In genomic region chrX:112058255-112058654, GRCh38 we compare ENCODE assay signal across 21 cellular contexts. TPM values are rescaled to one million over a fixed set of nuclear protein-coding genes. Genes with fewer than 3 reads are reported as not detected.
DNase-seq lines count a peak whose midpoint lies in the region; ATAC-seq, FAIRE-seq and TF ChIP-seq lines count a peak whose summit lies in the region.
"Had no signal": no experiment of that assay in that cellular context is flagged by ENCODE, and none has a peak within 500 bp of the region (broad histone marks: within the 10 kb centered on the region; RNA-seq: fewer than 3 reads in every experiment).

No MANE protein-coding gene starts in this region.

- H4K20me1 ChIP-seq in GM23248 (ENCODE audit: insufficient read depth) (no peaks in the 10 kb centered on the region), astrocyte (ENCODE audit: insufficient read depth, low read length) (no peaks in the 10 kb centered on the region), MM.1S (ENCODE audit: insufficient read depth, low read length) (no peaks in the 10 kb centered on the region)

- no peak overlapping the region for H2AFZ ChIP-seq in GM23248
- no peak overlapping the region for H2AFZ ChIP-seq in astrocyte (ENCODE audit: low read depth, low read length)
- H2AFZ ChIP-seq in MM.1S (ENCODE audit: low read length) = no peak overlapping the region

- H3K4me2 ChIP-seq in GM23248 (ENCODE audit: unreplicated experiment) (no peak overlapping the region), astrocyte (ENCODE audit: low read length) (no peak overlapping the region), MM.1S (ENCODE audit: low read depth, low read length) (no peak overlapping the region)
- H3K4me2 ChIP-seq: A549 had no signal

- TF ChIP-seq CTCF in astrocyte (IDR thresholded peaks at IDR 0.05; ENCODE audit: insufficient read depth, low read depth, low read length) (no peak), D721Med (IDR thresholded peaks at IDR 0.05; ENCODE audit: insufficient read depth, missing control alignments) (no peak), foreskin keratinocyte (conservative IDR thresholded peaks at IDR 0.05) (no peak), MM.1S (IDR thresholded peaks at IDR 0.05; ENCODE audit: low read length) (no peak)

- H3K27me3 ChIP-seq in GM23248 (replicated peaks; ENCODE audit: insufficient read depth) = no peaks in the 10 kb centered on the region
- H3K27me3 ChIP-seq in astrocyte (ENCODE audit: insufficient read depth, low read length) = no peaks in the 10 kb centered on the region
- no peaks in the 10 kb centered on the region for H3K27me3 ChIP-seq in foreskin keratinocyte
- no peaks in the 10 kb centered on the region for H3K27me3 ChIP-seq in MM.1S (replicated peaks; ENCODE audit: insufficient read depth, low read length)

- H3K36me3 ChIP-seq in GM23248 (ENCODE audit: low read depth) (no peaks in the 10 kb centered on the region), astrocyte (ENCODE audit: insufficient read depth, low read length) (no peaks in the 10 kb centered on the region), MM.1S (replicated peaks; ENCODE audit: insufficient read depth, low read length) (no peaks in the 10 kb centered on the region)

- DNase-seq in AG08396 (ENCODE audit: low spot score) (peak; percentile 41), GM23248 (peak; percentile 47), astrocyte (ENCODE audit: low read depth) (peak; percentile 55), left kidney (ENCODE audit: low read depth, low spot score) (peak; percentile 1), caudate nucleus (lab: John Stamatoyannopoulos, UW) (no peak), D721Med (ENCODE audit: insufficient read length, low spot score) (no peak), foreskin keratinocyte (no peak), MM.1S (no peak)
- DNase-seq: CD8-positive, alpha-beta T cell; GF-D8; H9; NCI-H1048; NCI-H2107; NCI-H226; NCI-H69; NK-92 treated with Interleukin-12 subunit alpha and Interleukin-12 subunit beta, amount 100 ng/mL, for 24 hours; PC-3 had no signal

- H3K9me2 ChIP-seq in GM23248 (ENCODE audit: insufficient read depth) (no peaks in the 10 kb centered on the region), MM.1S (replicated peaks; ENCODE audit: insufficient read depth, low read length) (no peaks in the 10 kb centered on the region)

- H3K4me3 ChIP-seq in GM23248 = no peak overlapping the region
- no peak overlapping the region for H3K4me3 ChIP-seq in astrocyte (ENCODE audit: insufficient read depth, low read depth, low read length)
- no peak overlapping the region for H3K4me3 ChIP-seq in MM.1S (ENCODE audit: low read length)
- H3K4me3 ChIP-seq: A549 had no signal

- ATAC-seq in foreskin keratinocyte = no peak
- ATAC-seq: A549; CD8-positive, alpha-beta T cell; PC-3; SK-N-SH treated with all-trans-retinoic acid at 6 μM for 48 hours had no signal

- H3K4me3 Mint-ChIP-seq in astrocyte (ENCODE audit: unreplicated experiment) = no peak overlapping the region
- H3K4me3 Mint-ChIP-seq: CD8-positive, alpha-beta T cell; H9 had no signal

- H3K4me1 ChIP-seq in GM23248 (ENCODE audit: insufficient read depth) (no peaks in the 10 kb centered on the region), astrocyte (ENCODE audit: insufficient read depth, low read length) (no peaks in the 10 kb centered on the region), foreskin keratinocyte (no peaks in the 10 kb centered on the region), MM.1S (ENCODE audit: low read length) (peaks cover 16% of the 10 kb centered on the region)
- H3K4me1 ChIP-seq: A549 had no signal

- peak; percentile 98 for FAIRE-seq in astrocyte (lab: Jason Lieb, UNC)
- no peak for FAIRE-seq in D721Med (lab: Jason Lieb, UNC)
- FAIRE-seq: HTR-8/SVneo had no signal

- no peak overlapping the region for H3K9ac ChIP-seq in GM23248
- H3K9ac ChIP-seq in astrocyte (ENCODE audit: low read length) = no peak overlapping the region
- no peak overlapping the region for H3K9ac ChIP-seq in MM.1S (ENCODE audit: low read length)

- H3K27ac ChIP-seq in GM23248 (no peak overlapping the region), astrocyte (ENCODE audit: low read depth, low read length) (no peak overlapping the region), caudate nucleus (ENCODE audit: low read depth, low read length) (no peak overlapping the region), foreskin keratinocyte (no peak overlapping the region), MM.1S (ENCODE audit: low read length) (no peak overlapping the region)
- H3K27ac ChIP-seq: A549 had no signal

- H3K36me3 Mint-ChIP-seq in astrocyte (ENCODE audit: low read depth, unreplicated experiment) = no peaks in the 10 kb centered on the region
- H3K36me3 Mint-ChIP-seq: CD8-positive, alpha-beta T cell had no signal

- H3K79me2 ChIP-seq in GM23248 (ENCODE audit: insufficient read depth) = no peaks in the 10 kb centered on the region
- no peaks in the 10 kb centered on the region for H3K79me2 ChIP-seq in astrocyte (ENCODE audit: insufficient read depth, low read length)
- no peaks in the 10 kb centered on the region for H3K79me2 ChIP-seq in MM.1S (ENCODE audit: low read length)

- no peaks in the 10 kb centered on the region for H3K9me3 Mint-ChIP-seq in astrocyte (ENCODE audit: unreplicated experiment)
- H3K9me3 Mint-ChIP-seq: CD8-positive, alpha-beta T cell; H9 had no signal

- no peaks in the 10 kb centered on the region for H3F3A ChIP-seq in GM23248 (ENCODE audit: insufficient read depth)
- no peaks in the 10 kb centered on the region for H3F3A ChIP-seq in MM.1S (ENCODE audit: insufficient read depth, low read length)

- no peaks in the 10 kb centered on the region for H3K9me3 ChIP-seq in GM23248 (ENCODE audit: low read depth)
- no peaks in the 10 kb centered on the region for H3K9me3 ChIP-seq in astrocyte (ENCODE audit: insufficient read depth, low read depth, low read length)
- no peaks in the 10 kb centered on the region for H3K9me3 ChIP-seq in MM.1S (replicated peaks; ENCODE audit: insufficient read depth, low read length)
- H3K9me3 ChIP-seq: A549 had no signal

- WGBS in GM23248 (ENCODE audit: low coverage in 1 of 2, low lambda C conversion rate in 2 of 2, missing lambda C conversion rate in 2 of 2), 2 experiments = 45 to 56% methylated on average over 1 of the region's 1 CpG

- H3K27ac Mint-ChIP-seq in astrocyte (ENCODE audit: unreplicated experiment) = no peak overlapping the region
- H3K27ac Mint-ChIP-seq: CD8-positive, alpha-beta T cell; H9 had no signal

- no peaks in the 10 kb centered on the region for H3K27me3 Mint-ChIP-seq in astrocyte (ENCODE audit: low read depth, unreplicated experiment)

- peaks cover 11% of the 10 kb centered on the region for H3K4me1 Mint-ChIP-seq in astrocyte (ENCODE audit: low read depth, unreplicated experiment)
- H3K4me1 Mint-ChIP-seq: H9 had no signal

- in situ Hi-C loops in GM23248 (cut with MboI) = no loop called here

RNA-seq across cellular contexts. Expression of gene TRPC5, which starts 24.3 kb away (rescaled TPM):
- not detected in 2 replicates for total RNA-seq in GM23248 (2014; rRNA removed; shearing (Covaris generic))
- polyA plus RNA-seq in GM23248 (2016; fragmentation: Nextera tagmentation; extraction: Ambion mirVana) (not detected in 2 replicates), foreskin keratinocyte (not detected in 2 replicates)
- total RNA-seq in astrocyte (not detected in 2 replicates), foreskin keratinocyte (under 0.01 and 0.03 TPM in 2 replicates)
- total RNA-seq: CD8-positive, alpha-beta T cell; PC-3 had no signal
- polyA plus RNA-seq: A549, BJ had no signal

RNA-seq across cellular contexts. Expression of gene RTL4, which starts 24.6 kb away (rescaled TPM):
- total RNA-seq in GM23248 (2014; rRNA removed; shearing (Covaris generic)) = not detected in 2 replicates
- polyA plus RNA-seq in GM23248 (2016; fragmentation: Nextera tagmentation; extraction: Ambion mirVana) (not detected in 2 replicates), foreskin keratinocyte (not detected in 2 replicates)
- total RNA-seq in astrocyte (not detected in 2 replicates), foreskin keratinocyte (not detected in 2 replicates)
- total RNA-seq: CD8-positive, alpha-beta T cell; H9; PC-3 had no signal
- polyA plus RNA-seq: A549, BJ had no signal

Comparison
In these comparisons a context has a peak if more than half of its experiments do, and no peak if none do; other contexts are left out.
1. DNase-seq: peak in AG08396 (single experiment), GM23248 (single experiment), astrocyte (single experiment) and left kidney (single experiment); none in caudate nucleus (0 of 61), D721Med (single experiment), foreskin keratinocyte (0 of 2) and MM.1S (single experiment).